Comparison of ENCODE assay signal across 11 cellular contexts in the genomic region with DNA sequence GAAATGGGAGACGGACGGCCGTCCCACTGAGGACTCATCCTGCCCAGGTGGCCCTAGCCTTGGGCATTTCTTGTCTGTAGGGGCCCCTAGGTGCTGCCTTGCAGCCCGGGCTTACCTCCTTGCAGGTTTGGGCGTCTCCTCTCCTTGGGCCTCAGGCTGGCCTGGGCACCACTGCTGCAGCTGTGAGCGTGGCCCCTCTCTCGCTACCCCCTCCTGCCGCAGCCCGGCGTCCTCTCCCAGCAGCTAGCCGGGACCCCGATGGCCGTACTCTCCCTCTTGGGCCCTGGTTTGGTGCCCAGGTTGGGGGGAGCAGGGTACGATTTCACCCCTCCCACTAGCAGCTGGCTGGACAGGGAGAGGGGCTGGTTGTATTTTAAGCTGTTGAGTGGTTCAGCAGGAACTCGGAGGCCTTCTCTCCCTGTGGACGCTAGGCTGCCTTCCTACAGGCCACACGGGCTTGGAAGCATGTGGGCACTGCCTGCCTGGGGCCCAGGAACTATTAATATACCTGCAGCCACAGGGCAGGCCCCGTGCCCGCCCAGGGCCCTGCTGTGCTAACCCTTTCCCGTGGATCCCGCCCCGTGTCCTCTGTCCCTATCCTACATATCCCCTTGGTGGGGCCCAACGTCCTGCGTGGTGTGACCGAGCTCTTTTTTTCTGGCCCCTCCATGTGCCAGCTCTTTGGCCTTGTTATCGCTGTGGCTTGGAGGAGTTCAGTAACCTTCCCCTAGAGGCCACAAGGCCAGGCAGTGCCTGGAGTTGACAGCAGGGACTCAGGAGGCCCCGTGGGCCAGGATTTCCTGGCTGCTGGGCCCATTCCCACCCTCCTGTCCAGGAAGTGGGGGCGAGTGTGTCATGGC. TPM values are rescaled to one million over a fixed set of nuclear protein-coding genes. Genes with fewer than 3 reads are reported as not detected.
DNase-seq lines count a peak whose midpoint lies in the region; TF ChIP-seq lines count a peak whose summit lies in the region.
"Had no signal": no experiment of that assay in that cellular context is flagged by ENCODE, and none has a peak within 500 bp of the region (broad histone marks: within the 10 kb centered on the region; RNA-seq: fewer than 3 reads in every experiment).

No MANE protein-coding gene starts in this region.

- no peak overlapping the region for H4K8ac ChIP-seq in mesendoderm (ENCODE audit: low read depth, low read length)

- H3K4me1 ChIP-seq in mesendoderm (ENCODE audit: control insufficient read depth, low read depth, low read length) (peaks cover 7% of the 10 kb centered on the region), tibial nerve (peaks cover 3 to 65% (median 27%) of the 10 kb centered on the region in 4 donors)

- no peak overlapping the region for H2BK15ac ChIP-seq in mesendoderm (replicated peaks; ENCODE audit: low read depth)

- H3K4ac ChIP-seq in mesendoderm (ENCODE audit: low read depth, low read length), result no peak overlapping the region

- H3K9ac ChIP-seq in mesendoderm (ENCODE audit: low read length), result peak overlapping the region; percentile 42

- peak overlapping the region; percentile 52 for H3K27ac Mint-ChIP-seq in activated naive CD4-positive, alpha-beta T cell treated with anti-CD3 and anti-CD28 coated beads, Interleukin-2, amount 10 ng/mL, durations not matched to agents 7 days and 5 days
- peak overlapping the region; percentile 51 for H3K27ac Mint-ChIP-seq in chondrocyte (ENCODE audit: unreplicated experiment)
- H3K27ac Mint-ChIP-seq: memory B cell had no signal

- H3K23ac ChIP-seq in mesendoderm (ENCODE audit: low read length), result no peak overlapping the region

- H3K27ac ChIP-seq in mesendoderm (ENCODE audit: low read depth, low read length) (peak overlapping the region; percentile 25), tibial nerve (peak overlapping the region in 3 of 4 donors; percentile 54 to 91 (median 84))

- H3K36me3 ChIP-seq in mesendoderm (ENCODE audit: control insufficient read depth, insufficient read depth, low read length) (no peaks in the 10 kb centered on the region), tibial nerve (peaks cover 0 to 24% (median 2%) of the 10 kb centered on the region in 3 donors)

- no CpG with 5 or more reads among the region's 28 CpGs for WGBS in mesendoderm (ENCODE audit: extremely low coverage, insufficient coverage, low lambda C conversion rate)
- WGBS in tibial nerve, 2 donors, result 63 to 68% methylated on average over 22 to 28 of the region's 28 CpGs

- CTCF ChIA-PET in activated naive CD4-positive, alpha-beta T cell treated with anti-CD3 and anti-CD28 coated beads, Interleukin-2, amount 10 ng/mL, durations not matched to agents 7 days and 5 days (lab: Charles Lee), result no interaction called here

- H3K18ac ChIP-seq in mesendoderm (ENCODE audit: low read length), result no peak overlapping the region

- no peak overlapping the region for H2BK5ac ChIP-seq in mesendoderm (ENCODE audit: low read length)

- H3K9me3 Mint-ChIP-seq in activated naive CD4-positive, alpha-beta T cell treated with anti-CD3 and anti-CD28 coated beads, Interleukin-2, amount 10 ng/mL, durations not matched to agents 7 days and 5 days, result no peaks in the 10 kb centered on the region
- no peaks in the 10 kb centered on the region for H3K9me3 Mint-ChIP-seq in chondrocyte (ENCODE audit: low read depth)
- H3K9me3 Mint-ChIP-seq: memory B cell had no signal

- H3K79me1 ChIP-seq in mesendoderm (ENCODE audit: low read length), result peaks cover 10% of the 10 kb centered on the region

- peaks cover 19% of the 10 kb centered on the region for H3K4me1 Mint-ChIP-seq in activated naive CD4-positive, alpha-beta T cell treated with anti-CD3 and anti-CD28 coated beads, Interleukin-2, amount 10 ng/mL, durations not matched to agents 7 days and 5 days
- H3K4me1 Mint-ChIP-seq in chondrocyte (ENCODE audit: low read depth), result peaks cover 36% of the 10 kb centered on the region

- DNase-seq in activated naive CD4-positive, alpha-beta T cell treated with anti-CD3 and anti-CD28 coated beads, Interleukin-2, amount 10 ng/mL, durations not matched to agents 7 days and 5 days, result no peak
- DNase-seq in activated naive CD4-positive, alpha-beta T cell treated with Interleukin-2 at 50 U/mL for 16 hours, result no peak
- DNase-seq in chondrocyte (ENCODE audit: low spot score), result no peak
- DNase-seq in mesendoderm, result no peak
- no peak for DNase-seq in tibial nerve (ENCODE audit: low spot score in 2 of 2)
- no peak for DNase-seq in NCI-H1436 (lab: John Stamatoyannopoulos, UW)
- no peak for DNase-seq in GF-D8 (lab: John Stamatoyannopoulos, UW)
- DNase-seq in SW 1271 (lab: John Stamatoyannopoulos, UW), result no peak
- DNase-seq: thyroid gland had no signal

- no peaks in the 10 kb centered on the region for H3K27me3 ChIP-seq in mesendoderm (ENCODE audit: insufficient read depth, low read length, poor library complexity)
- H3K27me3 ChIP-seq in tibial nerve, result no peaks in the 10 kb centered on the region
- H3K27me3 ChIP-seq: thyroid gland had no signal

- no peak for TF ChIP-seq EP300 in tibial nerve (IDR thresholded peaks at IDR 0.05)

- H3K27me3 Mint-ChIP-seq in activated naive CD4-positive, alpha-beta T cell treated with anti-CD3 and anti-CD28 coated beads, Interleukin-2, amount 10 ng/mL, durations not matched to agents 7 days and 5 days, result no peaks in the 10 kb centered on the region
- H3K27me3 Mint-ChIP-seq in chondrocyte (ENCODE audit: low read depth), result no peaks in the 10 kb centered on the region
- H3K27me3 Mint-ChIP-seq: memory B cell had no signal

- H3K4me2 ChIP-seq in mesendoderm (ENCODE audit: low read length), result no peak overlapping the region

- H2AK5ac ChIP-seq in mesendoderm (ENCODE audit: low read length), result peak overlapping the region; percentile 38

- no peaks in the 10 kb centered on the region for H3K9me3 ChIP-seq in tibial nerve
- H3K9me3 ChIP-seq: thyroid gland had no signal

- no peak overlapping the region for H3K4me3 ChIP-seq in mesendoderm (ENCODE audit: low read length)
- no peak overlapping the region for H3K4me3 ChIP-seq in tibial nerve
- H3K4me3 ChIP-seq: thyroid gland had no signal

- H3K56ac ChIP-seq in mesendoderm (ENCODE audit: low read length), result peak overlapping the region; percentile 73

- H2BK120ac ChIP-seq in mesendoderm (ENCODE audit: low read depth, low read length), result no peak overlapping the region

- TF ChIP-seq POLR2A in tibial nerve (IDR thresholded peaks at IDR 0.05), result no peak

- no peak overlapping the region for H4K5ac ChIP-seq in mesendoderm (ENCODE audit: low read length)

- H3K4me3 Mint-ChIP-seq in activated naive CD4-positive, alpha-beta T cell treated with anti-CD3 and anti-CD28 coated beads, Interleukin-2, amount 10 ng/mL, durations not matched to agents 7 days and 5 days, result no peak overlapping the region
- no peak overlapping the region for H3K4me3 Mint-ChIP-seq in chondrocyte (ENCODE audit: unreplicated experiment)
- H3K4me3 Mint-ChIP-seq: memory B cell had no signal

- peaks cover 12% of the 10 kb centered on the region for H3K79me2 ChIP-seq in mesendoderm (ENCODE audit: control insufficient read depth, insufficient read depth, low read length)

- TF ChIP-seq CTCF in chondrocyte (IDR thresholded peaks at IDR 0.05), result no peak
- no peak for TF ChIP-seq CTCF in tibial nerve (IDR thresholded peaks at IDR 0.05)

- peaks cover 11% of the 10 kb centered on the region for H3K36me3 Mint-ChIP-seq in activated naive CD4-positive, alpha-beta T cell treated with anti-CD3 and anti-CD28 coated beads, Interleukin-2, amount 10 ng/mL, durations not matched to agents 7 days and 5 days
- H3K36me3 Mint-ChIP-seq in chondrocyte (ENCODE audit: low read depth), result peaks cover 1% of the 10 kb centered on the region

RNA-seq across cellular contexts. Expression of gene NDUFB7, which starts 11.7 kb away (rescaled TPM):
- total RNA-seq in chondrocyte, result 126 to 154 TPM (median 128 TPM) in 3 replicates
- polyA plus RNA-seq in mesendoderm (2013, experiment 1 of 2), result 158 TPM
- 164 TPM for polyA plus RNA-seq in mesendoderm (2013, experiment 2 of 2)
- 100 to 1,000 TPM; 315 to 444 (median 398) TPM for total RNA-seq in tibial nerve

RNA-seq across cellular contexts. Expression of gene CLEC17A, which starts 22.7 kb away (rescaled TPM):
- total RNA-seq in chondrocyte, result not detected in 3 replicates
- polyA plus RNA-seq in mesendoderm (2013, experiment 1 of 2), result 0.03 TPM
- not detected for polyA plus RNA-seq in mesendoderm (2013, experiment 2 of 2)
- total RNA-seq in tibial nerve, result under 1 TPM in 1 of 4 donors, not detected in 3; 0.60 TPM
- total RNA-seq: HT1080, thyroid gland had no signal

RNA-seq across cellular contexts. Expression of gene TECR, which starts 30.8 kb away (rescaled TPM):
- total RNA-seq in chondrocyte (69.4 to 98.0 TPM (median 70.7 TPM) in 3 replicates), tibial nerve (10 to 100 TPM; 33.1 to 55.1 (median 43.6) TPM)
- polyA plus RNA-seq in mesendoderm (2013, experiment 1 of 2), result 154 TPM
- polyA plus RNA-seq in mesendoderm (2013, experiment 2 of 2), result 152 TPM

RNA-seq across cellular contexts. Expression of gene DNAJB1, which starts 41.9 kb away (rescaled TPM):
- total RNA-seq in chondrocyte (63.1 to 85.1 TPM (median 77.2 TPM) in 3 replicates), tibial nerve (100 to 1,000 TPM in 1 of 4 donors, 10 to 100 TPM in 3; 48.9 to 132 (median 73.9) TPM)
- polyA plus RNA-seq in mesendoderm (2013, experiment 1 of 2), result 28.6 TPM
- 30.0 TPM for polyA plus RNA-seq in mesendoderm (2013, experiment 2 of 2)
